ENCODE assay signal across 22 cellular contexts in genomic region chr5:33885679-33886078, GRCh38. TPM values are rescaled to one million over a fixed set of nuclear protein-coding genes. Genes with fewer than 3 reads are reported as not detected.
"Had no signal": no experiment of that assay in that cellular context is flagged by ENCODE, and none has a peak within 500 bp of the region (broad histone marks: within the 10 kb centered on the region; RNA-seq: fewer than 3 reads in every experiment).

No MANE protein-coding gene starts in this region.

- H3K4me1 ChIP-seq: left ventricle myocardium inferior, upper lobe of right lung had no signal

- H3K27ac ChIP-seq: heart right ventricle, hepatocyte, left ventricle myocardium inferior, neural progenitor cell, ovary, right atrium auricular region, skin epidermis, testis, tibial artery, upper lobe of right lung had no signal

- H3K4me3 ChIP-seq: heart right ventricle, hepatocyte, left ventricle myocardium inferior, lung, neural progenitor cell, ovary, right atrium auricular region, skin epidermis, testis, upper lobe of right lung had no signal

- H3K27me3 ChIP-seq: hepatocyte, neural progenitor cell, ovary, testis, tibial artery, upper lobe of right lung had no signal

- H3K36me3 ChIP-seq: heart right ventricle, left ventricle myocardium inferior, neural progenitor cell, ovary, right atrium auricular region, tibial artery, upper lobe of right lung had no signal

- FAIRE-seq: urothelium cell line had no signal

- DNase-seq: heart right ventricle; islet precursor cell; left ventricle myocardium inferior; naive B cell; natural killer cell; nephron progenitor cell; ovary; stimulated activated CD4-positive, alpha-beta T cell treated with anti-CD3 and anti-CD28 coated beads, Interleukin-12 subunit alpha, Interleukin-12 subunit beta, amount 100 ng/mL, for 4 hours; stimulated activated CD4-positive, alpha-beta T cell treated with anti-CD3 and anti-CD28 coated beads, Interleukin-15, amount 100 ng/mL, for 24 hours; stimulated activated CD4-positive, alpha-beta T cell treated with anti-CD3 and anti-CD28 coated beads, Interleukin-2, amount 100 ng/mL, for 24 hours; stimulated activated CD4-positive, alpha-beta T cell treated with anti-CD3 and anti-CD28 coated beads, Interleukin-4, amount 100 ng/mL, for 1 hour; stimulated activated naive B cell treated with anti-CD40 and anti-IgM and Interleukin-4, amounts not matched to agents 10 μg/mL and 1 μg/mL and 100 μg/mL, for 72 hours; testis; tibial artery; trophoblast cell; upper lobe of right lung had no signal

- H3K9me3 ChIP-seq: heart right ventricle, left ventricle myocardium inferior, ovary, right atrium auricular region, testis, tibial artery, upper lobe of right lung had no signal

- H3K9ac ChIP-seq: neural progenitor cell had no signal

RNA-seq across cellular contexts. Expression of gene RXFP3, which starts 50.5 kb away (rescaled TPM):
- polyA plus RNA-seq: hepatocyte, lung, ovary had no signal
